13 cellular contexts compared by ENCODE assay signal in the genomic region with DNA sequence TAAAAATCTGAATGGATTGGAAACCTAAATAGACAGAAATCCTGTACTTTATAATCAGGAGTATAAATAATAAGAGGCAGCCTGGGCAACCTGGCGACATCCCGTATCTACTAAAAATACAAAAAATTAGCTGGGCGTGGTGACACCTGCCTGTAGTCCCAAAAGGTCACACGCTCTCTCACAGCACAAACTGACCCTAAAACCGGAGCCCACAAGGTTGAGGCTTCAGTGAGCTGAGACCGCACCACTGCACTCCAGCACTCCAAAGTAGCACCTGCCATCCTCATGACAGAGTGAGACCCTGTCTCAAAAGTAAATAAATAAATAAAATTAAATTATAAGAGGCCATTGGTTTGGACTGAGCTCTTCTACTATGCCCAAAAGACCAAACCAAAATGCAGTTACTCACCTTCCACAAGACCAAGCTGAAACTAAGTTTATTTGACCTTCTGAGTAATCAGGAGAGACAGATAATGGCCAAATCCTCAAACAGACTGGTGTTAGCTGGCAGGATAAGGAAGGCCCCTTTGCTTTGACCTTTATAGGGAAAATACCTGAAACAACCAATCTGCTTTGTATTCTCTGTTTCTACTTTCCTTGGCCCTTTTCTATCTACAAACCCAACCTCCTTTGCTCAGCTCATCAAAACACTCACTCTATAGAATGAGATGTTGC. TPM values are rescaled to one million over a fixed set of nuclear protein-coding genes. Genes with fewer than 3 reads are reported as not detected.
DNase-seq lines count a peak whose midpoint lies in the region; ATAC-seq and TF ChIP-seq lines count a peak whose summit lies in the region.
"Had no signal": no experiment of that assay in that cellular context is flagged by ENCODE, and none has a peak within 500 bp of the region (broad histone marks: within the 10 kb centered on the region; RNA-seq: fewer than 3 reads in every experiment).

No MANE protein-coding gene starts in this region.

- H3K27ac ChIP-seq in breast epithelium, result no peak overlapping the region

- no peaks in the 10 kb centered on the region for H3K36me3 ChIP-seq in breast epithelium
- H3K36me3 ChIP-seq: Peyer's patch had no signal

- H3K27me3 ChIP-seq in breast epithelium, result no peaks in the 10 kb centered on the region
- H3K27me3 ChIP-seq: Peyer's patch had no signal

- no peaks in the 10 kb centered on the region for H3K27me3 Mint-ChIP-seq in activated naive CD8-positive, alpha-beta T cell treated with anti-CD3 and anti-CD28 coated beads for 36 hours
- H3K27me3 Mint-ChIP-seq in endothelial cell (ENCODE audit: unreplicated experiment), result peaks cover 7% of the 10 kb centered on the region

- TF ChIP-seq CTCF in GM12865 (IDR thresholded peaks at IDR 0.05; ENCODE audit: insufficient read depth, low read depth, low read length, missing control alignments), result no peak
- no peak for TF ChIP-seq CTCF in breast epithelium (IDR thresholded peaks at IDR 0.05)
- TF ChIP-seq CTCF in endothelial cell (IDR thresholded peaks at IDR 0.05; ENCODE audit: unreplicated experiment), result no peak

- H3K4me3 Mint-ChIP-seq in activated naive CD8-positive, alpha-beta T cell treated with anti-CD3 and anti-CD28 coated beads for 36 hours, result no peak overlapping the region
- H3K4me3 Mint-ChIP-seq in endothelial cell (ENCODE audit: unreplicated experiment), result no peak overlapping the region

- no peaks in the 10 kb centered on the region for H3K4me1 ChIP-seq in breast epithelium
- H3K4me1 ChIP-seq: Peyer's patch had no signal

- H3K9me3 ChIP-seq in breast epithelium, result no peaks in the 10 kb centered on the region
- H3K9me3 ChIP-seq: HAP-1, Peyer's patch had no signal

- H3K9me3 Mint-ChIP-seq in activated naive CD8-positive, alpha-beta T cell treated with anti-CD3 and anti-CD28 coated beads for 36 hours, result no peaks in the 10 kb centered on the region
- no peaks in the 10 kb centered on the region for H3K9me3 Mint-ChIP-seq in endothelial cell (ENCODE audit: unreplicated experiment)

- H3K4me1 Mint-ChIP-seq in activated naive CD8-positive, alpha-beta T cell treated with anti-CD3 and anti-CD28 coated beads for 36 hours, result peaks cover 38% of the 10 kb centered on the region
- H3K4me1 Mint-ChIP-seq in endothelial cell (ENCODE audit: unreplicated experiment), result peaks cover 6% of the 10 kb centered on the region

- DNase-seq in GM12865 (ENCODE audit: low read depth) (peak; percentile 67), breast epithelium (ENCODE audit: low spot score in 2 of 2) (no peak), HT-29 (ENCODE audit: low spot score) (no peak), NCI-H2196 (lab: John Stamatoyannopoulos, UW; ENCODE audit: unreplicated experiment) (no peak), endothelial cell (ENCODE audit: low spot score) (no peak)
- peak; percentile 9 for DNase-seq in activated naive CD8-positive, alpha-beta T cell treated with anti-CD3 and anti-CD28 coated beads for 36 hours
- DNase-seq: activated effector memory CD4-positive, alpha-beta T cell treated with Interleukin-2 at 50 U/mL for 16 hours; C1 segment of cervical spinal cord; NCI-H1436 had no signal

- no peak overlapping the region; the same call in 1 of the 2 replicates for H3K4me3 ChIP-seq in GM12865 (ENCODE audit: low read depth, low read length)
- no peak overlapping the region for H3K4me3 ChIP-seq in breast epithelium
- H3K4me3 ChIP-seq: HAP-1, Peyer's patch had no signal

- H3K36me3 Mint-ChIP-seq in activated naive CD8-positive, alpha-beta T cell treated with anti-CD3 and anti-CD28 coated beads for 36 hours, result peaks cover 11% of the 10 kb centered on the region
- H3K36me3 Mint-ChIP-seq in endothelial cell (ENCODE audit: low read depth, unreplicated experiment), result peaks cover 4% of the 10 kb centered on the region

- intact Hi-C loops in breast epithelium (cut with DNase I; ENCODE audit: low total_unique reads), result no loop called here

- ATAC-seq in GM19351 (IDR thresholded peaks at IDR 0.05; ENCODE audit: unreplicated experiment) (peak; percentile 12), HG03045 (IDR thresholded peaks at IDR 0.05; ENCODE audit: unreplicated experiment) (peak; percentile 28)

- H3K27ac Mint-ChIP-seq in activated naive CD8-positive, alpha-beta T cell treated with anti-CD3 and anti-CD28 coated beads for 36 hours, result peak overlapping the region; percentile 79
- H3K27ac Mint-ChIP-seq in endothelial cell (ENCODE audit: unreplicated experiment), result no peak overlapping the region

- TF ChIP-seq POLR2A in breast epithelium (IDR thresholded peaks at IDR 0.05), result no peak

RNA-seq across cellular contexts. Expression of a gene that starts 3.2 kb away (rescaled TPM):
- total RNA-seq in activated naive CD8-positive, alpha-beta T cell treated with anti-CD3 and anti-CD28 coated beads for 36 hours, result 100 to 1,000 TPM; 118 to 122 TPM
- total RNA-seq in breast epithelium, result 10 to 100 TPM; 37.0 to 56.8 (median 55.0) TPM
- total RNA-seq in HT-29 (2014; rRNA removed; shearing (Covaris generic)), result 40.7 and 48.3 TPM in 2 replicates
- 69.5 TPM for total RNA-seq in endothelial cell (ENCODE audit: unreplicated experiment)

RNA-seq across cellular contexts. Expression of a gene that starts 59.3 kb away (rescaled TPM):
- 10 to 100 TPM; 19.0 to 19.7 TPM for total RNA-seq in activated naive CD8-positive, alpha-beta T cell treated with anti-CD3 and anti-CD28 coated beads for 36 hours
- total RNA-seq in breast epithelium (10 to 100 TPM; 13.3 to 27.8 (median 15.1) TPM), endothelial cell (ENCODE audit: unreplicated experiment) (49.4 TPM)
- total RNA-seq in HT-29 (2014; rRNA removed; shearing (Covaris generic)), result 1.2 and 3.8 TPM in 2 replicates

Comparison
In these comparisons a context has a peak if more than half of its experiments do, and no peak if none do; other contexts are left out.
1. DNase-seq: peak in GM12865 (single experiment) and activated naive CD8-positive, alpha-beta T cell treated with anti-CD3 and anti-CD28 coated beads for 36 hours (single experiment); none in breast epithelium (0 of 2), HT-29 (single experiment), NCI-H2196 (single experiment) and endothelial cell (single experiment).